In the genomic region with DNA sequence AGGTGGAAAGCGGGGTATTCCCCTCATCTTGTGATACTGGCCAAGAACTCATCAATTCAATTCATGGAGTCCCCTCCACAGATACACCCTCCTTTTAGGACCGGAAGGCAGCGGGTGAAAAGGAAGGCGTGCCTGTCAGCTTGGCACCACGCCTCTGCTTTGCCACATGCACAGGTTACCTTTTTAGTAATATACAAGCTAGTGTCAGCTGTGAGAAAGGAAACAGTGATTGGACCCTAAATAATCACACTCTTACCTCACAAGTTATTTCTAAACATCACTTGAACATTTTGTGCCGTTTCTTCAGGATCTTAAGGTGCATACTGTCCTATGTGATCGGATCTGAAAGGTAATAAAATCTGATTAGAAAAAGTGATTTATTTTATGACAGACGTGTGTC, we compare ENCODE assay signal across 16 cellular contexts. TPM values are rescaled to one million over a fixed set of nuclear protein-coding genes. Genes with fewer than 3 reads are reported as not detected.
DNase-seq lines count a peak whose midpoint lies in the region; ATAC-seq, FAIRE-seq and TF ChIP-seq lines count a peak whose summit lies in the region.
"Had no signal": no experiment of that assay in that cellular context is flagged by ENCODE, and none has a peak within 500 bp of the region (broad histone marks: within the 10 kb centered on the region; RNA-seq: fewer than 3 reads in every experiment).

No MANE protein-coding gene starts in this region.

- H2AK5ac ChIP-seq in neuronal stem cell (ENCODE audit: low read depth, low read length) = no peak overlapping the region

- H3K4me3 ChIP-seq in A549 (peak overlapping the region; percentile 15; the same call in 1 of the 3 replicates), Caco-2 (ENCODE audit: low read depth, low read length) (no peak overlapping the region), neuronal stem cell (ENCODE audit: low read length in 2 of 2) (no peak overlapping the region)
- H3K4me3 ChIP-seq: GM12878, heart left ventricle had no signal

- DNase-seq in A549 (ENCODE audit: low read depth in 1 of 2, low spot score in 1 of 2) (no peak), Caco-2 (no peak), neuronal stem cell (ENCODE audit: low spot score) (no peak), H4 (ENCODE audit: low spot score) (no peak), A172 (ENCODE audit: low spot score) (no peak)
- DNase-seq in central memory CD8-positive, alpha-beta T cell (ENCODE audit: low spot score in 2 of 2) = peak in 1 of 2 donors; percentile 43
- DNase-seq: caudate nucleus; DMS 273 treated with DMSO at 0.1 percent for 48 hours; NCI-H1105; stimulated activated naive CD8-positive, alpha-beta T cell treated with anti-CD3 and anti-CD28 coated beads, Interleukin-15, Interleukin-2, amounts not matched to agents 100 U/mL and 50 U/mL, for 24 hours had no signal

- H3K4me1 ChIP-seq in A549 (peaks cover 71% of the 10 kb centered on the region), Caco-2 (peaks cover 45% of the 10 kb centered on the region), neuronal stem cell (ENCODE audit: control insufficient read depth in 2 of 2, insufficient read depth in 1 of 2, low read depth in 1 of 2, low read length in 2 of 2) (peaks cover under 1 to 2% of the 10 kb centered on the region in 2 donors)

- H3K36me3 Mint-ChIP-seq in Caco-2 (ENCODE audit: insufficient read depth, unreplicated experiment) = peaks cover 82% of the 10 kb centered on the region
- H3K36me3 Mint-ChIP-seq in central memory CD8-positive, alpha-beta T cell (ENCODE audit: insufficient read depth) = peaks cover 55% of the 10 kb centered on the region

- H2BK120ac ChIP-seq in neuronal stem cell (ENCODE audit: low read depth, low read length) = no peak overlapping the region

- intact Hi-C loops in Caco-2 (cut with micrococcal nuclease; ENCODE audit: unreplicated experiment) = loop anchor here (1.0 to 2.0 kb wide), 2 partner anchors 15 to 19 kb away; a partner anchor contains a TSS

- H2AFZ ChIP-seq in neuronal stem cell (ENCODE audit: low read length) = no peak overlapping the region

- no peaks in the 10 kb centered on the region for H3K27me3 Mint-ChIP-seq in Caco-2 (ENCODE audit: insufficient read depth, unreplicated experiment)
- H3K27me3 Mint-ChIP-seq in central memory CD8-positive, alpha-beta T cell = no peaks in the 10 kb centered on the region

- ATAC-seq in A549 (no peak), GM21717 (IDR thresholded peaks at IDR 0.05; ENCODE audit: unreplicated experiment) (no peak), GM19023 (IDR thresholded peaks at IDR 0.05; ENCODE audit: unreplicated experiment) (no peak)
- ATAC-seq in central memory CD8-positive, alpha-beta T cell (replicated peaks; ENCODE audit: extremely low read depth, poor library complexity, severe bottlenecking) = peak; percentile 94
- ATAC-seq: GM12878; stimulated activated naive CD8-positive, alpha-beta T cell treated with anti-CD3 and anti-CD28 coated beads, Interleukin-15, Interleukin-2, amounts not matched to agents 100 U/mL and 50 U/mL, for 24 hours had no signal

- FAIRE-seq in A549 (lab: Jason Lieb, UNC) = no peak
- FAIRE-seq: GM12878 had no signal

- no peak overlapping the region for H2BK5ac ChIP-seq in neuronal stem cell (ENCODE audit: low read length)

- POLR2A ChIA-PET in A549 (lab: Yijun Ruan, JAX) = interaction anchor here (0.6 to 2.0 kb wide), 3 partner anchors 10 to 16 kb away, joined by 3 to 11 read pairs (median 9); a partner anchor contains a TSS
- POLR2A ChIA-PET in Caco-2 (lab: Charles Lee) = interaction anchor here (1.7 kb wide), 1 partner anchor 16 kb away, joined by 15 read pairs; a partner anchor contains a TSS

- TF ChIP-seq RAD21 in A549 (conservative IDR thresholded peaks at IDR 0.05 in 1 of 2, IDR thresholded peaks at IDR 0.05 in 1 of 2) = no peak

- no peak overlapping the region for H3K14ac ChIP-seq in neuronal stem cell (ENCODE audit: low read length)

- H3K9me3 ChIP-seq in A549 (no peaks in the 10 kb centered on the region), Caco-2 (no peaks in the 10 kb centered on the region), neuronal stem cell (replicated peaks in 1 of 2; ENCODE audit: control insufficient read depth in 2 of 2, insufficient read depth in 1 of 2, low read depth in 1 of 2, low read length in 2 of 2) (no peaks in the 10 kb centered on the region)
- H3K9me3 ChIP-seq: heart left ventricle had no signal

- peak overlapping the region; percentile 98 for H3K27ac Mint-ChIP-seq in Caco-2 (ENCODE audit: unreplicated experiment)
- peak overlapping the region; percentile 86 for H3K27ac Mint-ChIP-seq in central memory CD8-positive, alpha-beta T cell (ENCODE audit: low read depth)
- H3K27ac Mint-ChIP-seq: T-helper 1 cell treated with Interleukin-12 subunit alpha and Interleukin-12 subunit beta and Interleukin-4 antibody, amounts not matched to agents 30 μg/mL and 1 μg/mL, for 36 hours had no signal

- H3K79me1 ChIP-seq in neuronal stem cell (ENCODE audit: low read depth, low read length) = no peaks in the 10 kb centered on the region

- no peak overlapping the region for H3K23ac ChIP-seq in neuronal stem cell (ENCODE audit: low read depth, low read length, poor library complexity)

- peak overlapping the region; percentile 53 for H3K9ac ChIP-seq in neuronal stem cell (ENCODE audit: low read depth, low read length, poor library complexity)

- TF ChIP-seq POLR2A in A549 (IDR thresholded peaks at IDR 0.05; ENCODE audit: low read length) = no peak

- no peak overlapping the region for H3K4ac ChIP-seq in neuronal stem cell (ENCODE audit: low read length)

- no peaks in the 10 kb centered on the region for H3K27me3 ChIP-seq in Caco-2 (replicated peaks; ENCODE audit: control insufficient read depth, insufficient read depth, low read length)
- H3K27me3 ChIP-seq in neuronal stem cell (ENCODE audit: control insufficient read depth in 3 of 3, insufficient read depth in 3 of 3, low read depth in 1 of 3, low read length in 3 of 3) = no peaks in the 10 kb centered on the region
- H3K27me3 ChIP-seq: heart left ventricle had no signal

- 76% methylated on average over 8 of the region's 8 CpGs for WGBS in A549 (ENCODE audit: missing lambda C conversion rate)
- WGBS in neuronal stem cell (ENCODE audit: extremely low coverage in 2 of 2, insufficient read length in 2 of 2, insufficient replicate concordance in 1 of 2), 2 donors = no CpG with 5 or more reads among the region's 8 CpGs

- no peaks in the 10 kb centered on the region for H3K9me3 Mint-ChIP-seq in Caco-2 (ENCODE audit: unreplicated experiment)
- H3K9me3 Mint-ChIP-seq in central memory CD8-positive, alpha-beta T cell = no peaks in the 10 kb centered on the region
- H3K9me3 Mint-ChIP-seq: mesothelial cell of epicardium; T-helper 1 cell treated with Interleukin-12 subunit alpha and Interleukin-12 subunit beta and Interleukin-4 antibody, amounts not matched to agents 30 μg/mL and 1 μg/mL, for 36 hours had no signal

- H3K36me3 ChIP-seq in Caco-2 (ENCODE audit: control insufficient read depth, insufficient read depth, low read length) = 0 out of 2 replicates have a peak, but pooled peaks cover 4% of the 10 kb centered on the region
- peaks cover 14 to 57% of the 10 kb centered on the region in 2 donors for H3K36me3 ChIP-seq in neuronal stem cell (replicated peaks in 1 of 2; ENCODE audit: control insufficient read depth in 2 of 2, insufficient read depth in 2 of 2, low read length in 2 of 2)

- H3K27ac ChIP-seq in A549 (peak overlapping the region; percentile 94 to 96), neuronal stem cell (replicated peaks; ENCODE audit: low read length) (no peak overlapping the region)

- H4K91ac ChIP-seq in neuronal stem cell (ENCODE audit: low read depth, low read length, poor library complexity) = no peak overlapping the region

- BruUV-seq in Caco-2 (replicated peaks; lab: Mats Ljungman, UMichigan) = no TSS peak

- peak overlapping the region; percentile 85 for H3K4me2 ChIP-seq in A549
- no peak overlapping the region for H3K4me2 ChIP-seq in neuronal stem cell (ENCODE audit: insufficient read depth, low read length, poor library complexity, severe bottlenecking)

- peak overlapping the region; percentile 62 for H3K4me3 Mint-ChIP-seq in Caco-2 (ENCODE audit: unreplicated experiment)
- H3K4me3 Mint-ChIP-seq in central memory CD8-positive, alpha-beta T cell = no peak overlapping the region
- H3K4me3 Mint-ChIP-seq: mesothelial cell of epicardium; T-helper 1 cell treated with Interleukin-12 subunit alpha and Interleukin-12 subunit beta and Interleukin-4 antibody, amounts not matched to agents 30 μg/mL and 1 μg/mL, for 36 hours had no signal

- TF ChIP-seq CTCF in A549 (IDR thresholded peaks at IDR 0.05) (no peak), Caco-2 (IDR thresholded peaks at IDR 0.05; ENCODE audit: insufficient read depth in 1 of 2, low read depth in 1 of 2, low read length in 1 of 2, severe bottlenecking in 1 of 2, unreplicated experiment in 1 of 2) (no peak)

- TF ChIP-seq EP300 in A549 (IDR thresholded peaks at IDR 0.05) = no peak

- CTCF ChIA-PET in A549 (lab: Yijun Ruan, JAX) = interaction anchor here (1.3 to 5.3 kb wide), 7 partner anchors 9 to 257 kb away, joined by 3 to 37 read pairs (median 7); no protein-coding TSS in a partner anchor
- CTCF ChIA-PET in Caco-2 (lab: Charles Lee) = interaction anchor here (1.0 to 2.1 kb wide), 2 partner anchors 62 to 91 kb away, joined by 3 to 16 read pairs; no protein-coding TSS in a partner anchor

- no peak overlapping the region for H3K18ac ChIP-seq in neuronal stem cell (ENCODE audit: low read length)

- H2BK15ac ChIP-seq in neuronal stem cell (ENCODE audit: low read length) = no peak overlapping the region

- peaks cover 45% of the 10 kb centered on the region for H3K4me1 Mint-ChIP-seq in Caco-2 (ENCODE audit: low read depth, unreplicated experiment)
- H3K4me1 Mint-ChIP-seq in central memory CD8-positive, alpha-beta T cell = peaks cover 31% of the 10 kb centered on the region

- H2BK12ac ChIP-seq in neuronal stem cell (ENCODE audit: low read length) = no peak overlapping the region

- H4K8ac ChIP-seq in neuronal stem cell (ENCODE audit: low read depth, low read length) = no peak overlapping the region

RNA-seq across cellular contexts. Expression of a gene that starts 15.7 kb away (rescaled TPM):
- polyA plus RNA-seq in A549 (2011; rRNA removed) (58.0 and 88.6 TPM in 2 replicates), A549 (2017; fragmentation: RNase III; extraction: RNeasy Plus Mini Kit Qiagen cat#74134 plus additional on column Dnase treatment) (39.4 to 43.7 TPM (median 42.3 TPM) in 3 replicates)
- 65.9 and 68.3 TPM in 2 replicates for polyA plus RNA-seq in A549 (2012; cell fraction: cytosol; rRNA removed)
- 54.7 and 55.5 TPM in 2 replicates for polyA plus RNA-seq in A549 (2012; cell fraction: nucleus; rRNA removed)
- polyA minus RNA-seq in A549 (2011; rRNA and poly(A)+ RNA removed) = 70.3 and 80.3 TPM in 2 replicates
- 82.8 and 85.7 TPM in 2 replicates for total RNA-seq in Caco-2 (2022)
- polyA plus RNA-seq in neuronal stem cell (2013, experiment 1 of 2) = 32.5 TPM
- polyA plus RNA-seq in neuronal stem cell (2013, experiment 2 of 2) = 32.9 TPM
- 55.0 and 77.6 TPM in 2 replicates for total RNA-seq in H4 (2014; rRNA removed; shearing (Covaris generic))
- total RNA-seq in A172 (2014; rRNA removed; shearing (Covaris generic)) = 59.7 and 77.0 TPM in 2 replicates

RNA-seq across cellular contexts. Expression of a gene that starts 31.9 kb away (rescaled TPM):
- polyA plus RNA-seq in A549 (2011; rRNA removed) (1.5 and 1.8 TPM in 2 replicates), A549 (2017; fragmentation: RNase III; extraction: RNeasy Plus Mini Kit Qiagen cat#74134 plus additional on column Dnase treatment) (1.7 to 2.3 TPM (median 1.8 TPM) in 3 replicates)
- polyA plus RNA-seq in A549 (2012; cell fraction: cytosol; rRNA removed) = 0.82 and 1.0 TPM in 2 replicates
- 1.0 and 1.1 TPM in 2 replicates for polyA plus RNA-seq in A549 (2012; cell fraction: nucleus; rRNA removed)
- polyA minus RNA-seq in A549 (2011; rRNA and poly(A)+ RNA removed) = 1.5 and 5.3 TPM in 2 replicates
- 7.1 and 7.9 TPM in 2 replicates for total RNA-seq in Caco-2 (2022)
- 4.4 TPM for polyA plus RNA-seq in neuronal stem cell (2013, experiment 1 of 2)
- 5.5 TPM for polyA plus RNA-seq in neuronal stem cell (2013, experiment 2 of 2)
- 2.5 and 2.9 TPM in 2 replicates for total RNA-seq in H4 (2014; rRNA removed; shearing (Covaris generic))
- 4.6 and 8.9 TPM in 2 replicates for total RNA-seq in A172 (2014; rRNA removed; shearing (Covaris generic))
